Comparison of ENCODE assay signal across 12 cellular contexts in the genomic region with DNA sequence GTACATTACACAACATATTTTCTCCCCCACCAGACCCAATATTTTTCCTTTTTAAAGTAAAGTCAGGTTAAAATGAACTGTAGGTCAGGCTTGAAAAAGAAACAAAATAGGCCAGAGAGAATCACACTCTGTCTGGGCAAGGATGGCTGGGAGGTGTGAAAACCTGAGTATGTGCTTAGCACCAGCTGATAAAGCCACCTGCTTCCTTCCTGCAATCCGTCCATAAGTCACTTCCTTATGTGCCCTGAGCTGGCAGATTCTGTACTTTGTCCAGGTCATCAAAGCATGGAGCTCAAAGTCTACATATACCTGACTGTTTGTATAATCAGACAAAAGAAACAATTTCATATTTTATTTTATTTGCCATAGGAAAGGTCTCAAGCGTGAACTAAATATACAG. TPM values are rescaled to one million over a fixed set of nuclear protein-coding genes. Genes with fewer than 3 reads are reported as not detected.
DNase-seq lines count a peak whose midpoint lies in the region; ATAC-seq and TF ChIP-seq lines count a peak whose summit lies in the region.
"Had no signal": no experiment of that assay in that cellular context is flagged by ENCODE, and none has a peak within 500 bp of the region (broad histone marks: within the 10 kb centered on the region; RNA-seq: fewer than 3 reads in every experiment).

No MANE protein-coding gene starts in this region.

- no peak overlapping the region for H3K9ac ChIP-seq in liver (ENCODE audit: low read depth in 1 of 2, low read length in 2 of 2)

- peaks cover 0 to 3% (median 0%) of the 10 kb centered on the region in 4 donors for H3K4me1 ChIP-seq in liver (ENCODE audit: control insufficient read depth in 4 of 4, insufficient read depth in 4 of 4, low read length in 3 of 4)
- H3K4me1 ChIP-seq: SJCRH30 had no signal

- no peak for TF ChIP-seq RAD21 in liver (IDR thresholded peaks at IDR 0.05)

- no peak for TF ChIP-seq CTCF in liver (IDR thresholded peaks at IDR 0.05; ENCODE audit: low read depth, low read length, missing input control)

- no peaks in the 10 kb centered on the region for H3K27me3 ChIP-seq in liver (ENCODE audit: control insufficient read depth in 4 of 4, insufficient read depth in 4 of 4, low read length in 3 of 4)
- H3K27me3 ChIP-seq: SJCRH30 had no signal

- 72% methylated on average over 2 of the region's 2 CpGs for WGBS in liver

- no peaks in the 10 kb centered on the region for H3K9me3 ChIP-seq in liver (ENCODE audit: control insufficient read depth in 4 of 4, low read length in 3 of 4)
- H3K9me3 ChIP-seq: SJCRH30 had no signal

- H3K4me3 ChIP-seq in liver (ENCODE audit: low read depth in 1 of 3, low read length in 3 of 3), result no peak overlapping the region
- H3K4me3 ChIP-seq: SJCRH30 had no signal

- no peak overlapping the region for H3K27ac ChIP-seq in liver (ENCODE audit: low read depth in 1 of 2, low read length in 2 of 2)
- H3K27ac ChIP-seq: SJCRH30 had no signal

- DNase-seq in DMS53 treated with DMSO at 0.1 percent for 48 hours (lab: John Stamatoyannopoulos, UW; ENCODE audit: unreplicated experiment), result peak; percentile 85
- peak; percentile 26 for DNase-seq in SW480 (ENCODE audit: low spot score)
- DNase-seq in NCI-H446 treated with DMSO at 0.1 percent for 48 hours (lab: John Stamatoyannopoulos, UW), result no peak
- no peak for DNase-seq in T1000 (lab: John Stamatoyannopoulos, UW)
- DNase-seq: activated T-cell treated with anti-CD3 and anti-CD28 coated beads, Interleukin-2, amount 50 U/mL, for 4 hours; NCI-H1694 treated with DMSO at 0.1 percent for 48 hours; SJCRH30; stimulated activated CD4-positive, alpha-beta T cell treated with anti-CD3 and anti-CD28 coated beads, Interleukin-12 subunit alpha, Interleukin-12 subunit beta, amount 100 ng/mL, for 4 hours had no signal

- ATAC-seq in GM21423 (IDR thresholded peaks at IDR 0.05; ENCODE audit: unreplicated experiment) (peak; percentile 70), esophagus mucosa (no peak), GM19463 (IDR thresholded peaks at IDR 0.05; ENCODE audit: unreplicated experiment) (no peak)

- peaks cover 0 to 24% (median 7%) of the 10 kb centered on the region in 4 donors for H3K36me3 ChIP-seq in liver (ENCODE audit: control insufficient read depth in 4 of 4, insufficient read depth in 3 of 4, low read depth in 1 of 4, low read length in 3 of 4)

TF ChIP-seq in liver, 16 proteins besides CTCF, POLR2A, EP300 and RAD21:
- TF ChIP-seq EGR1 (IDR thresholded peaks at IDR 0.05; ENCODE audit: low read depth in 2 of 2) (no peak), HNF4A (conservative IDR thresholded peaks at IDR 0.05) (peak; percentile 32 to 33)
TF ChIP-seq in liver: peak in this region for 1.

RNA-seq across cellular contexts. Expression of a gene that starts 37.7 kb away (rescaled TPM):
- total RNA-seq in liver (10 to 100 TPM; 19.3 to 30.5 TPM), esophagus mucosa (1.8 TPM)
- 10 to 100 TPM; 16.1 to 23.3 TPM for polyA plus RNA-seq in liver

Comparison
In these comparisons a context has a peak if more than half of its experiments do, and no peak if none do; other contexts are left out.
1. DNase-seq: peak in DMS53 treated with DMSO at 0.1 percent for 48 hours (single experiment) and SW480 (single experiment); none in NCI-H446 treated with DMSO at 0.1 percent for 48 hours (single experiment) and T1000 (single experiment).